Comparison of ENCODE assay signal across 8 cellular contexts in genomic region chr22:22082229-22082835, GRCh38.
"Had no signal": no experiment of that assay in that cellular context is flagged by ENCODE, and none has a peak within 500 bp of the region (broad histone marks: within the 10 kb centered on the region; RNA-seq: fewer than 3 reads in every experiment).

No MANE protein-coding gene starts in this region.

- H3K27me3 Mint-ChIP-seq: IgD-negative memory B cell had no signal

- H3K9me3 Mint-ChIP-seq: IgD-negative memory B cell had no signal

- H3K9ac ChIP-seq: KMS-11 had no signal

- H3K27ac ChIP-seq: HL-60, KMS-11 had no signal

- H3K27ac Mint-ChIP-seq: IgD-negative memory B cell had no signal

- H3K4me2 ChIP-seq: KMS-11 had no signal

- DNase-seq: IMR-90, KBM-7, KG1 had no signal

- FAIRE-seq: HepG2, HTR-8/SVneo had no signal

- ATAC-seq: HepG2 had no signal
